In the genomic region with DNA sequence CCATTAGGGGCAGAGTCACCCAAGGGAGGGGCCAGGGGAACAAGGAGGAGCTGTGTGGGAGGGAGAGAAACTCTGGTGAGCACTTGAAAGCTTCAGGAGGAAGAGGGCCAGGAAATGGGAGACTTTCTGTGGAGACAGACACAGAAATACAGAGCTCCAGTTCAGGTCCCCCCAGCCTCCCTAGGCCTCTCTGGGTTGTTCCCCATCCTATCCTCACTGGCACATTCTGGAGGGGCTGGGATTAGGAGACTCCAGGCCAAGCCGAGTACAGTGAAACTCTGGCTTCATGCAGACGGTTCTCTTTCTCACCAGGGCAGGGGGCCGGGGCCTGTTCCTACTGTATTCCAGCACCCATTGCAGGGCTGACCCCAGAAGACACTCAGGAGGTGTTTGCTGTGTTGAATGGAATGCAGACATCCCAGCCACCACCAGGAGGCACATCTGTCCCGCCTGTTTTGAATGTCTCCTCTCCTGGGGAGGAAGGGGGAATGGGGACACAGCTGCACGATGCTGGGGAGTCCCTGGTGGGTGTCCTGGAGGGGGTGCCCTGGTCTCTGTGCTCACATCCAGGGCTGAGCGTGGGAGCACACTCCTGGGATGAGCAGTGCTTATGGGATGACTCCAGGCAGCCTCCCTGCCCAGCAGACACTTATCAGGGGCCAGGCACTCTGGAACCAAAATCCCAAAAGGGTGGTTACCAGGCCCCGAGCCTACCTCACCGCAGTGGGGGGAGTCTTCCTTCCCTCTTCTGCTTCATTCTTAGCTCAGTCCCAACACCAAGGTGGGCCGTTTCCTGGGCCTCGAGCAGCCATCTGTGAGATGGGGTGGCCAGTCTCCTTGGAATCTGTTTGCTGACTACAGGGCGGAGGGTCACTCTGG, we compare ENCODE assay signal across 1 cellular context.
A peak's percentile ranks its signal among the peaks of the same experiment; 100 is the strongest.
TF ChIP-seq lines count a peak whose summit lies in the region.

No MANE protein-coding gene starts in this region.

TF ChIP-seq in GM12878, 131 proteins besides CTCF, POLR2A, EP300 and RAD21:
- peak; percentile 36; the same call in 1 of the 2 replicates for TF ChIP-seq SMC3 (IDR thresholded peaks at IDR 0.05; ENCODE audit: borderline replicate concordance, low read length)
- no peak for TF ChIP-seq MTA2 (IDR thresholded peaks at IDR 0.05; ENCODE audit: low read depth)
TF ChIP-seq in GM12878: peak in this region for 1.
